ENCODE assay signal across 18 cellular contexts in the genomic region with DNA sequence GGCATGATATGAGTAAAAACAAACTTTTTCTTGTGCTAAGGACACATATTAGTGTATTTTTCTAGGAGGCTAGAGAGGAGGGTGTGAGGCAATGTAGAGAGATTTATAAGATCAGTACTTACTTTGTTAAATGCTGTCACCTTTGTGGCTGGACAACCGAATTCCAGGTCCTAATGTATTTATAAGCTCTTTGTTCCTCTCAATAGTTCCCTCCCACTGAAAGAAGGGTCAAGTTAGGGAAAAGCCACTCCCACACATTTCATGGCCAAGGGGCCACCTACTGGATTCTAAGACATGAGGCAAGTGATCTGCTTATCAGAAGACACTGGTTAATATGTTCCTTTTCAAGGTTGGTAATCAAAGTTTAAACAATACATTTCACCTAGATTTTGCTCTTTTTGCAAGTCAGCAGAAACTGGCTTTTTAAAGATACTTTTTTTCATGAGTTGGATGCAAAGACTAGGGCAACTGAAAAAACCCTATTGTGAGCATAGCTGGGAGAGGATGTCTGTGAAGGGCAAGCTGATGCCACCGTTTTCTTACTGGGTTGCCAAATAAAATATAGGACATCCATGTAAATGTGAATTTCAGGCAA. TPM values are rescaled to one million over a fixed set of nuclear protein-coding genes. Genes with fewer than 3 reads are reported as not detected.
"Had no signal": no experiment of that assay in that cellular context is flagged by ENCODE, and none has a peak within 500 bp of the region (broad histone marks: within the 10 kb centered on the region; RNA-seq: fewer than 3 reads in every experiment).

Gene GSTA2, minus strand, starts transcription at position 154 of the 595 bp plus-strand sequence. CDS start 5,528 bp downstream, outside the sequence.

RNA-seq across cellular contexts. Expression of gene GSTA2, which starts in this region (rescaled TPM):
- total RNA-seq: activated CD4-positive, alpha-beta memory T cell treated with anti-CD3 and anti-CD28 coated beads for 36 hours; activated CD4-positive, alpha-beta T cell treated with anti-CD3 and anti-CD28 coated beads for 36 hours; activated CD8-positive, alpha-beta memory T cell treated with anti-CD3 and anti-CD28 coated beads, Interleukin-2, amount 10 ng/mL, durations not matched to agents 7 days and 5 days; activated naive CD4-positive, alpha-beta T cell treated with anti-CD3 and anti-CD28 coated beads for 36 hours; activated T-helper 2 cell treated with anti-CD3 and anti-CD28 coated beads, Interferon-gamma antibody, Interleukin-2, Interleukin-4, amounts not matched to agents 10 μg/mL and 5 μg/mL and 100 μg/mL, durations not matched to agents 14 hours and 24 hours and 36 hours; aorta; breast epithelium; cerebellum; dermis blood vessel endothelial cell; heart right ventricle; lower leg skin; mesenteric fat pad; osteocyte; sigmoid colon; uterus had no signal
- polyA plus RNA-seq: esophagus, heart right ventricle, keratinocyte, neural cell, sigmoid colon had no signal
